In genomic region chr13:80180745-80181144, GRCh38 we compare ENCODE assay signal across 18 cellular contexts.
A peak's percentile ranks its signal among the peaks of the same experiment; 100 is the strongest.
DNase-seq lines count a peak whose midpoint lies in the region; TF ChIP-seq lines count a peak whose summit lies in the region.
"Had no signal": no experiment of that assay in that cellular context is flagged by ENCODE, and none has a peak within 500 bp of the region (broad histone marks: within the 10 kb centered on the region; RNA-seq: fewer than 3 reads in every experiment).

No MANE protein-coding gene starts in this region.

- H3K4me2 ChIP-seq in mesendoderm (ENCODE audit: low read length): no peak overlapping the region
- H3K4me2 ChIP-seq: BLaER1 treated with 17β-estradiol and CSF1 and Interleukin-3, amounts not matched to agents 10 nM and 100 nM had no signal

- TF ChIP-seq POLR2A in transverse colon (IDR thresholded peaks at IDR 0.05): no peak

- no peak overlapping the region for H3K18ac ChIP-seq in mesendoderm (ENCODE audit: low read length)

- DNase-seq in G401 (ENCODE audit: low spot score): peak; percentile 36
- DNase-seq in cerebellar cortex (ENCODE audit: low spot score): peak; percentile 33
- DNase-seq in mesendoderm: no peak
- DNase-seq in posterior cingulate gyrus: peak in 9 of 10 donors; percentile 33 to 94 (median 57)
- no peak for DNase-seq in transverse colon
- DNase-seq in epidermal melanocyte (ENCODE audit: insufficient read length, low spot score): no peak
- no peak for DNase-seq in NCI-H524 (lab: John Stamatoyannopoulos, UW)
- no peak for DNase-seq in RPMI8226
- DNase-seq: GF-D8, KG1, NCI-H1436, NCI-H2029, NCI-H2171, NCI-H446 treated with DMSO at 0.1 percent for 48 hours, NCI-H748 treated with DMSO at 0.1 percent for 48 hours, PC-3 had no signal

- H3K36me3 ChIP-seq in mesendoderm (ENCODE audit: control insufficient read depth, insufficient read depth, low read length) (no peaks in the 10 kb centered on the region), transverse colon (no peaks in the 10 kb centered on the region)
- H3K36me3 ChIP-seq: BLaER1 treated with 17β-estradiol and CSF1 and Interleukin-3, amounts not matched to agents 10 nM and 100 nM; HAP-1 had no signal

- no peak overlapping the region for H3K4ac ChIP-seq in mesendoderm (ENCODE audit: low read depth, low read length)

- no peak for TF ChIP-seq EP300 in transverse colon (IDR thresholded peaks at IDR 0.05; ENCODE audit: low read depth)

- H2BK15ac ChIP-seq in mesendoderm (replicated peaks; ENCODE audit: low read depth): no peak overlapping the region

- no peaks in the 10 kb centered on the region for H3K27me3 ChIP-seq in mesendoderm (ENCODE audit: insufficient read depth, low read length, poor library complexity)
- H3K27me3 ChIP-seq in transverse colon: no peaks in the 10 kb centered on the region
- H3K27me3 ChIP-seq: BLaER1 treated with 17β-estradiol and CSF1 and Interleukin-3, amounts not matched to agents 10 nM and 100 nM had no signal

- no peak for TF ChIP-seq CTCF in transverse colon (IDR thresholded peaks at IDR 0.05)

- no peak overlapping the region for H4K8ac ChIP-seq in mesendoderm (ENCODE audit: low read depth, low read length)

- H3K9ac ChIP-seq in mesendoderm (ENCODE audit: low read length): no peak overlapping the region
- H3K9ac ChIP-seq: BLaER1 treated with 17β-estradiol and CSF1 and Interleukin-3, amounts not matched to agents 10 nM and 100 nM had no signal

- H3K4me3 ChIP-seq in mesendoderm (ENCODE audit: low read length) (no peak overlapping the region), transverse colon (no peak overlapping the region)
- H3K4me3 ChIP-seq: BLaER1 treated with 17β-estradiol and CSF1 and Interleukin-3, amounts not matched to agents 10 nM and 100 nM; HAP-1 had no signal

- no peaks in the 10 kb centered on the region for H3K9me3 ChIP-seq in transverse colon
- H3K9me3 ChIP-seq: HAP-1 had no signal

- in situ Hi-C loops in G401 (cut with HindIII; ENCODE audit: low sequenced_read_pairs): no loop called here
- in situ Hi-C loops in transverse colon (cut with MboI; ENCODE audit: low pct_ligation_motif_present in 1 of 4, low pct_unique_long_range_greater_than_20kb in 1 of 4, low sequenced_read_pairs in 3 of 4): no loop called here

- WGBS in mesendoderm (ENCODE audit: extremely low coverage, insufficient coverage, low lambda C conversion rate): no CpG with 5 or more reads among the region's 7 CpGs
- 70 to 80% methylated on average over 7 of the region's 7 CpGs for WGBS in transverse colon (ENCODE audit: low coverage in 1 of 2), 2 donors

- H3K79me2 ChIP-seq in mesendoderm (ENCODE audit: control insufficient read depth, insufficient read depth, low read length): no peaks in the 10 kb centered on the region

- H3K56ac ChIP-seq in mesendoderm (ENCODE audit: low read length): peak overlapping the region; percentile 12

- H3K79me1 ChIP-seq in mesendoderm (ENCODE audit: low read length): no peaks in the 10 kb centered on the region

- no peaks in the 10 kb centered on the region for H3K4me1 ChIP-seq in mesendoderm (ENCODE audit: control insufficient read depth, low read depth, low read length)
- no peaks in the 10 kb centered on the region for H3K4me1 ChIP-seq in transverse colon

- H4K5ac ChIP-seq in mesendoderm (ENCODE audit: low read length): no peak overlapping the region

- intact Hi-C loops in posterior cingulate gyrus (cut with DNase I): no loop called here
- intact Hi-C loops in transverse colon (cut with DNase I; ENCODE audit: low total_unique reads): no loop called here

- H3K23ac ChIP-seq in mesendoderm (ENCODE audit: low read length): no peak overlapping the region

- no peak overlapping the region for H2AK5ac ChIP-seq in mesendoderm (ENCODE audit: low read length)

- H3K27ac ChIP-seq in mesendoderm (ENCODE audit: low read depth, low read length) (no peak overlapping the region), transverse colon (no peak overlapping the region)
- H3K27ac ChIP-seq: BLaER1 treated with 17β-estradiol and CSF1 and Interleukin-3, amounts not matched to agents 10 nM and 100 nM had no signal

- H2BK120ac ChIP-seq in mesendoderm (ENCODE audit: low read depth, low read length): no peak overlapping the region

- H2BK5ac ChIP-seq in mesendoderm (ENCODE audit: low read length): no peak overlapping the region

Comparison
In these comparisons a context has a peak if more than half of its experiments do, and no peak if none do; other contexts are left out.
1. DNase-seq: peak in G401 (single experiment), cerebellar cortex (single experiment) and posterior cingulate gyrus (9 of 10); none in mesendoderm (single experiment), transverse colon (single experiment), epidermal melanocyte (single experiment), NCI-H524 (0 of 2) and RPMI8226 (single experiment).